In the genomic region with DNA sequence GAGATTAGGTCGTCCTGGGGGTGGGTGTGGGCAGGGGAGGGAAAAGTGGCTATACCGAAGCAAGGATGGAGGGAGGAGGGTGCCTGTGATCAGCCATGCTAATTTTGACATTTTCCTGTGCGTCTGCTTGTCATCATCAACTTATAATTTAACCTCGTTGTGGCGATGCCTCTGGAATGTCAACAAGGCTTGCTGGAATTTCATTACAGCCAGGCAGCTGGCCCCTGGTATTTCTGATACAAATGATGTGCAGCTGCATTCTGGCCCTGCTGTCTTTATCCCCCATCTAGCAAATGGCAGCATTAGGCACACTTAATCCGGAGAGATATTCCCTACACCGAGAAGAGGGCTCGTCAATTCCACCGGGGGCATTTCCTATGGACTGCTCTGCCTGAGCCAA, we compare ENCODE assay signal across 18 cellular contexts.
DNase-seq lines count a peak whose midpoint lies in the region; ATAC-seq and TF ChIP-seq lines count a peak whose summit lies in the region.
"Had no signal": no experiment of that assay in that cellular context is flagged by ENCODE, and none has a peak within 500 bp of the region (broad histone marks: within the 10 kb centered on the region; RNA-seq: fewer than 3 reads in every experiment).

No MANE protein-coding gene starts in this region.

- H3K4me1 Mint-ChIP-seq in endodermal cell (peaks cover 31% of the 10 kb centered on the region), osteocyte (ENCODE audit: unreplicated experiment) (no peaks in the 10 kb centered on the region)
- H3K4me1 Mint-ChIP-seq: B cell, T-cell had no signal

- H3K9me3 Mint-ChIP-seq in endodermal cell (no peaks in the 10 kb centered on the region), osteocyte (ENCODE audit: unreplicated experiment) (peaks cover 55% of the 10 kb centered on the region)
- H3K9me3 Mint-ChIP-seq: CD4-positive, alpha-beta T cell had no signal

- H3K36me3 Mint-ChIP-seq in endodermal cell (ENCODE audit: low read depth) = no peaks in the 10 kb centered on the region
- H3K36me3 Mint-ChIP-seq in osteocyte (ENCODE audit: unreplicated experiment) = no peaks in the 10 kb centered on the region
- H3K36me3 Mint-ChIP-seq: T-cell had no signal

- TF ChIP-seq CTCF in endodermal cell (conservative IDR thresholded peaks at IDR 0.05) (no peak), osteocyte (IDR thresholded peaks at IDR 0.05) (no peak)

- no peaks in the 10 kb centered on the region for H3K36me3 ChIP-seq in endodermal cell (ENCODE audit: control insufficient read depth, insufficient read depth, low read length)

- H3K27ac Mint-ChIP-seq in endodermal cell (no peak overlapping the region), osteocyte (ENCODE audit: unreplicated experiment) (no peak overlapping the region)
- H3K27ac Mint-ChIP-seq: B cell; CD4-positive, alpha-beta T cell; T-cell had no signal

- H3K27ac ChIP-seq in endodermal cell (ENCODE audit: low read depth, low read length) = no peak overlapping the region
- H3K27ac ChIP-seq: SK-N-MC had no signal

- peaks cover 48% of the 10 kb centered on the region for H3K27me3 Mint-ChIP-seq in endodermal cell (ENCODE audit: insufficient read depth)
- no peaks in the 10 kb centered on the region for H3K27me3 Mint-ChIP-seq in osteocyte (ENCODE audit: unreplicated experiment)
- H3K27me3 Mint-ChIP-seq: CD4-positive, alpha-beta T cell had no signal

- DNase-seq in D341Med (ENCODE audit: low spot score) = peak; percentile 77
- peak; percentile 81 for DNase-seq in NCI-H82 treated with DMSO at 0.1 percent for 48 hours (lab: John Stamatoyannopoulos, UW; ENCODE audit: unreplicated experiment)
- peak; percentile 46 for DNase-seq in endodermal cell
- DNase-seq in osteocyte (ENCODE audit: extremely low spot score, unreplicated experiment) = peak; percentile 49
- no peak for DNase-seq in KG1 (lab: John Stamatoyannopoulos, UW)
- no peak for DNase-seq in activated naive CD4-positive, alpha-beta T cell (lab: John Stamatoyannopoulos, UW)
- DNase-seq: Caco-2; CD4-positive, alpha-beta T cell; NCI-H1105; NCI-H187; NK-92 treated with Interleukin-12 subunit alpha and Interleukin-12 subunit beta, amount 100 ng/mL, for 24 hours; T-cell had no signal

- H3K4me3 ChIP-seq in endodermal cell (ENCODE audit: low read length) = no peak overlapping the region
- H3K4me3 ChIP-seq: GM23338, SK-N-MC had no signal

- no peaks in the 10 kb centered on the region for H3K9me3 ChIP-seq in endodermal cell (ENCODE audit: control insufficient read depth, low read length)
- H3K9me3 ChIP-seq: Caco-2 had no signal

- no peaks in the 10 kb centered on the region for H3K27me3 ChIP-seq in endodermal cell (ENCODE audit: control insufficient read depth, insufficient read depth, low read length, poor library complexity, severe bottlenecking)

- no peak overlapping the region for H3K4me3 Mint-ChIP-seq in endodermal cell
- H3K4me3 Mint-ChIP-seq in osteocyte (ENCODE audit: unreplicated experiment) = no peak overlapping the region
- H3K4me3 Mint-ChIP-seq: B cell; CD4-positive, alpha-beta T cell; GM23338; T-cell had no signal

- WGBS in endodermal cell (ENCODE audit: insufficient coverage in 1 of 2, insufficient read length in 1 of 2), 2 experiments = 89 to 92% methylated on average over 3 to 9 of the region's 9 CpGs

- peaks cover 7% of the 10 kb centered on the region for H3K4me1 ChIP-seq in endodermal cell (ENCODE audit: control insufficient read depth, insufficient read depth, low read length)
- H3K4me1 ChIP-seq: Caco-2 had no signal

- no peak overlapping the region for H3K9ac ChIP-seq in endodermal cell (ENCODE audit: extremely low read depth, low read length, poor library complexity, severe bottlenecking)

- no peak for ATAC-seq in HG03565 (IDR thresholded peaks at IDR 0.05; ENCODE audit: unreplicated experiment)
- ATAC-seq: GM23338, HCT116, Right ventricle myocardium inferior, T-cell had no signal

Comparison
In these comparisons a context has a peak if more than half of its experiments do, and no peak if none do; other contexts are left out.
1. DNase-seq: peak in D341Med (single experiment), NCI-H82 treated with DMSO at 0.1 percent for 48 hours (single experiment), endodermal cell (single experiment) and osteocyte (single experiment); none in KG1 (single experiment) and activated naive CD4-positive, alpha-beta T cell (0 of 4).